In the genomic region with DNA sequence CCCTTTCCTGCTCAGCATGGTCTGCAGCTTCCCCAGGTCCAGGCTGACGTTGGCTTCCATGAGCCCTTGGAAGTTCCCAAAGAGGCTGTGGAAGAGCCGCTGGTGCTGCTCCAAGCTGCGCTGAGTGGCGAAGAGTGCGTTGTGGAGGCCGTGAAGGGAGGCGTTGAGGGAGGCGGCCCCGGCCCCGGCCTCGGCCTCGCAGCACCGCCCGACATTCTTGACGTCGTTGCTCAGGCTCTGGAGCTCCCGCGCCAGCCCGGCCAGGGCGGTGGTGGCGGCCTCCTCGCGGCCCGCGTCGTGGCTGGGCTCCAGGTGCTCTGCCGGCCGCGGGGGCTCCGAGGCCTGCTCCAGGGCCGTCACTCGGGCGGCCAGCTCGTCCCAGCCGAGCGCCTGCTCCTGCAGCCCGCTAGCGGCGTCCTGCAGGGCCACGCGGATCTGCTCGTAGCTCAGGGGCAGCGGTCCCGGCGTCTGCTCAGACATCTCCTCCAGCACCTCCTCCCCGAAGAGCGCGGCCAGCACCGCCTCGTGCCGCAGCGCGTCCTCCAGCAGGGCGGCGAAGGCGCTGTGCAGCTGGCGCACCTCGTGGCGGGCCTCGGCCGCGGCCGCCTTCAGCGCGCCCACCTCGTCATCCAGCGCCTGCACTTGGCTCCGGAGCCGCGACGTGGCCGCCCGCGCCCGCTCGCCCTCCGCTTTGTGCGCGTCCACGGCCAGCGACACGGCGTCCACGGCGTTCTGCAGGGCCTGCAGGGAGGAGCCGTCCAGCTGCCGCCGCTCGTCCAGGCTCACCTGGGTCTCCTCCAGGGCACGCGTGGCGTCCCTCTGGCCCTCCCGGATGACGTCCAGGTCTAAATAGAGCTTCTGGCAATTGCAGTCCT, we compare ENCODE assay signal across 22 cellular contexts. TPM values are rescaled to one million over a fixed set of nuclear protein-coding genes. Genes with fewer than 3 reads are reported as not detected.
DNase-seq lines count a peak whose midpoint lies in the region; ATAC-seq and TF ChIP-seq lines count a peak whose summit lies in the region.
"Had no signal": no experiment of that assay in that cellular context is flagged by ENCODE, and none has a peak within 500 bp of the region (broad histone marks: within the 10 kb centered on the region; RNA-seq: fewer than 3 reads in every experiment).

No MANE protein-coding gene starts in this region.

- H3K4me2 ChIP-seq in IMR-90 (ENCODE audit: low read depth, low read length) = no peak overlapping the region

- 58% methylated on average over 64 of the region's 94 CpGs; no CpG with 5 or more reads in 1 of the 2 experiments for WGBS in IMR-90 (ENCODE audit: extremely low coverage in 2 of 2, insufficient read length in 1 of 2), 2 experiments
- no CpG with 5 or more reads among the region's 94 CpGs for WGBS in gastroesophageal sphincter (ENCODE audit: low coverage in 1 of 2), 2 donors
- WGBS in spleen, 5 donors = 78 to 94% (median 88%) methylated on average over 40 to 94 of the region's 94 CpGs

- H2BK20ac ChIP-seq in IMR-90 (ENCODE audit: low read depth, low read length) = no peak overlapping the region

- H2BK15ac ChIP-seq in IMR-90 (ENCODE audit: low read depth, low read length) = no peak overlapping the region

- no peaks in the 10 kb centered on the region for H3K36me3 ChIP-seq in IMR-90 (ENCODE audit: control insufficient read depth, insufficient read depth, low read length)
- peaks cover 0 to 22% of the 10 kb centered on the region in 2 donors for H3K36me3 ChIP-seq in gastroesophageal sphincter
- H3K36me3 ChIP-seq in spleen = peaks cover 0 to 37% (median 0%) of the 10 kb centered on the region in 6 donors
- H3K36me3 ChIP-seq: breast epithelium, MG63, ovary had no signal

- TF ChIP-seq RAD21 in IMR-90 (IDR thresholded peaks at IDR 0.05; ENCODE audit: low read length) = no peak

- no peak overlapping the region for H2BK120ac ChIP-seq in IMR-90 (ENCODE audit: low read depth, low read length)

- H4K20me1 ChIP-seq in IMR-90 (ENCODE audit: insufficient read depth, low read length) = no peaks in the 10 kb centered on the region

- H3K23ac ChIP-seq in IMR-90 (ENCODE audit: low read depth, low read length) = no peak overlapping the region

- POLR2A ChIA-PET in IMR-90 (lab: Charles Lee; ENCODE audit: unreplicated experiment) = no interaction called here

- TF ChIP-seq CTCF in IMR-90 (conservative IDR thresholded peaks at IDR 0.05; ENCODE audit: low read depth, low read length) (no peak), gastroesophageal sphincter (IDR thresholded peaks at IDR 0.05) (no peak), spleen (IDR thresholded peaks at IDR 0.05 in 8 of 11, conservative IDR thresholded peaks at IDR 0.05 in 3 of 11) (no peak), GM10266 (IDR thresholded peaks at IDR 0.05; ENCODE audit: control insufficient read depth, insufficient read depth, low read depth, missing control alignments) (no peak)

- H3K4me1 ChIP-seq in IMR-90 (ENCODE audit: control insufficient read depth, insufficient read depth, low read length) = no peaks in the 10 kb centered on the region
- peaks cover 0 to 65% (median 8%) of the 10 kb centered on the region in 3 donors for H3K4me1 ChIP-seq in gastroesophageal sphincter
- peaks cover 4 to 91% (median 49%) of the 10 kb centered on the region in 6 donors for H3K4me1 ChIP-seq in spleen

- no peak overlapping the region for H2AK5ac ChIP-seq in IMR-90 (ENCODE audit: low read depth, low read length)

- peak overlapping the region; percentile 72 for H2AK9ac ChIP-seq in IMR-90 (replicated peaks; ENCODE audit: low read depth, low read length, poor library complexity)

- H3K4me3 ChIP-seq in IMR-90 (ENCODE audit: insufficient read depth, low read depth, low read length) (no peak overlapping the region), gastroesophageal sphincter (peak overlapping the region in 1 of 2 donors; percentile 22), spleen (peak overlapping the region in 1 of 8 donors; percentile 13)
- H3K4me3 ChIP-seq: MG63, ovary had no signal

- peak overlapping the region; percentile 72 for H2AFZ ChIP-seq in IMR-90 (replicated peaks; ENCODE audit: low read length, poor library complexity)

- CTCF ChIA-PET in IMR-90 (lab: Yijun Ruan, JAX) = no interaction called here

- H3K9ac ChIP-seq in IMR-90 (ENCODE audit: low read depth, low read length) = no peak overlapping the region

- H2BK5ac ChIP-seq in IMR-90 (ENCODE audit: low read depth, low read length, poor library complexity, severe bottlenecking) = no peak overlapping the region

- DNase-seq in IMR-90 (no peak), left lobe of liver (ENCODE audit: low spot score) (peak; percentile 45), spleen (peak; percentile 76), SKM-1 treated with dmso at 0.1 percent for 144 hours (lab: John Stamatoyannopoulos, UW; ENCODE audit: unreplicated experiment) (no peak), GM10266 (ENCODE audit: extremely low spot score) (no peak)
- DNase-seq in activated naive CD4-positive, alpha-beta T cell (lab: John Stamatoyannopoulos, UW) = no peak
- DNase-seq: activated CD4-positive, alpha-beta T cell treated with anti-CD3 and anti-CD28 coated beads for 1 hour; HCEC 1CT; MG63; stimulated activated CD4-positive, alpha-beta T cell treated with anti-CD3 and anti-CD28 coated beads, Interleukin-2, amount 100 ng/mL, for 48 hours; T1000 had no signal

- no peak overlapping the region for H3K18ac ChIP-seq in IMR-90 (ENCODE audit: low read depth, low read length)

- H4K5ac ChIP-seq in IMR-90 (ENCODE audit: low read depth, low read length) = no peak overlapping the region

- no TSS peak for BruUV-seq in IMR-90 (replicated peaks; lab: Mats Ljungman, UMichigan)

- H3K9me1 ChIP-seq in IMR-90 (ENCODE audit: insufficient read depth, low read length) = peaks cover under 1% of the 10 kb centered on the region; the same call in 1 of the 2 replicates

- H3K27me3 ChIP-seq in IMR-90 (ENCODE audit: control insufficient read depth, insufficient read depth, low read length) (peaks cover 9% of the 10 kb centered on the region), gastroesophageal sphincter (peaks cover 4% of the 10 kb centered on the region), spleen (replicated peaks in 1 of 7) (peaks cover 0 to 8% (median 0%) of the 10 kb centered on the region in 7 donors)
- H3K27me3 ChIP-seq: breast epithelium, MG63, ovary had no signal

- no peak overlapping the region for H3K4ac ChIP-seq in IMR-90 (ENCODE audit: low read depth, low read length)

- no peak overlapping the region for H4K8ac ChIP-seq in IMR-90 (ENCODE audit: low read depth in 2 of 2, low read length in 2 of 2)

- H3K9me3 ChIP-seq in IMR-90 (ENCODE audit: control insufficient read depth, insufficient read depth, low read length) (no peaks in the 10 kb centered on the region), gastroesophageal sphincter (no peaks in the 10 kb centered on the region), spleen (no peaks in the 10 kb centered on the region)
- H3K9me3 ChIP-seq: breast epithelium, MG63, ovary had no signal

- ATAC-seq in IMR-90 (ENCODE audit: low read depth) = no peak
- ATAC-seq in gastroesophageal sphincter = peak; percentile 14
- no peak for ATAC-seq in left lobe of liver
- ATAC-seq in HG03159 (IDR thresholded peaks at IDR 0.05; ENCODE audit: unreplicated experiment) = no peak
- ATAC-seq: esophagus mucosa, Panc1, SK-N-SH treated with all-trans-retinoic acid at 6 μM for 48 hours had no signal

- no peak overlapping the region for H4K91ac ChIP-seq in IMR-90 (ENCODE audit: insufficient read depth, low read depth, low read length)

- TF ChIP-seq EP300 in gastroesophageal sphincter (IDR thresholded peaks at IDR 0.05) = no peak

- H3K79me1 ChIP-seq in IMR-90 (ENCODE audit: low read depth in 1 of 2, low read length in 2 of 2) = no peaks in the 10 kb centered on the region

- dilution Hi-C loops in IMR-90 (cut with HindIII; ENCODE audit: low sequenced_read_pairs, unreplicated experiment) = no loop called here

- TF ChIP-seq POLR2A in IMR-90 (IDR thresholded peaks at IDR 0.05; ENCODE audit: low read depth, low read length) (no peak), gastroesophageal sphincter (IDR thresholded peaks at IDR 0.05) (no peak), spleen (IDR thresholded peaks at IDR 0.05) (no peak)

- H3K27ac ChIP-seq in IMR-90 (ENCODE audit: insufficient read depth, low read length) (no peak overlapping the region), gastroesophageal sphincter (peak overlapping the region in 1 of 4 donors; percentile 17), spleen (peak overlapping the region in 4 of 8 donors; percentile 21 to 47 (median 34))
- H3K27ac ChIP-seq: breast epithelium, C4-2B, HL-60, ovary had no signal

- intact Hi-C loops in IMR-90 (cut with micrococcal nuclease) = no loop called here
- intact Hi-C loops in spleen (cut with DNase I; ENCODE audit: low total_unique reads) = no loop called here

- no peak overlapping the region for H3K14ac ChIP-seq in IMR-90 (replicated peaks; ENCODE audit: low read depth, low read length)

- in situ Hi-C loops in IMR-90 (cut with MboI; ENCODE audit: low sequenced_read_pairs) = no loop called here

- no peak overlapping the region for H3K56ac ChIP-seq in IMR-90 (ENCODE audit: extremely low read depth, insufficient read depth, low read length)

TF ChIP-seq in IMR-90, 13 proteins besides CTCF, POLR2A, EP300 and RAD21 (continues in another document):
- no peak for TF ChIP-seq CEBPB (IDR thresholded peaks at IDR 0.05; ENCODE audit: low read depth, low read length)

RNA-seq across cellular contexts. Expression of a gene that starts 14.7 kb away (rescaled TPM):
- total RNA-seq in IMR-90 (2012; rRNA removed) (0.56 and 1.8 TPM in 2 replicates), gastroesophageal sphincter (10 to 100 TPM; 18.5 to 77.7 (median 42.2) TPM), left lobe of liver (9.6 TPM), spleen (100 to 1,000 TPM in 1 of 7 donors, 10 to 100 TPM in 6; 54.2 to 120 (median 81.0) TPM)
- polyA plus RNA-seq in IMR-90 (2012; rRNA removed) (1.0 and 1.6 TPM in 2 replicates), spleen (10 to 100 TPM in 1 of 3 donors, 1 to 10 TPM in 2; 4.8 to 10.3 (median 5.9) TPM)
- 0.40 and 0.51 TPM in 2 replicates for polyA plus RNA-seq in IMR-90 (2012; cell fraction: cytosol; rRNA removed)
- 3.8 and 4.2 TPM in 2 replicates for polyA plus RNA-seq in IMR-90 (2012; cell fraction: nucleus; rRNA removed; ENCODE audit: low replicate concordance)
- polyA plus RNA-seq: IgD-negative memory B cell had no signal

RNA-seq across cellular contexts. Expression of a gene that starts 15.7 kb away (rescaled TPM):
- total RNA-seq in IMR-90 (2012; rRNA removed) (10.6 and 11.9 TPM in 2 replicates), gastroesophageal sphincter (100 to 1,000 TPM in 1 of 4 donors, 10 to 100 TPM in 3; 12.8 to 102 (median 33.7) TPM), left lobe of liver (2.0 TPM), spleen (10 to 100 TPM; 19.9 to 83.0 (median 69.4) TPM)
- polyA plus RNA-seq in IMR-90 (2012; rRNA removed) (17.9 and 19.0 TPM in 2 replicates), spleen (100 to 1,000 TPM in 1 of 3 donors, 10 to 100 TPM in 2; 84.3 to 127 (median 98.9) TPM)
- 19.4 and 24.5 TPM in 2 replicates for polyA plus RNA-seq in IMR-90 (2012; cell fraction: cytosol; rRNA removed)
- polyA plus RNA-seq in IMR-90 (2012; cell fraction: nucleus; rRNA removed; ENCODE audit: low replicate concordance) = 12.2 and 13.8 TPM in 2 replicates
- total RNA-seq: myocyte had no signal
- polyA plus RNA-seq: IgD-negative memory B cell had no signal

RNA-seq across cellular contexts. Expression of a gene that starts 25.6 kb away (rescaled TPM):
- total RNA-seq in IMR-90 (2012; rRNA removed) = 2.3 and 2.5 TPM in 2 replicates
- polyA plus RNA-seq in IMR-90 (2012; rRNA removed) = 7.2 and 12.4 TPM in 2 replicates
- polyA plus RNA-seq in IMR-90 (2012; cell fraction: cytosol; rRNA removed) = 4.7 and 10.7 TPM in 2 replicates
- 1.4 and 1.5 TPM in 2 replicates for polyA plus RNA-seq in IMR-90 (2012; cell fraction: nucleus; rRNA removed; ENCODE audit: low replicate concordance)
- 100 to 1,000 TPM in 2 of 4 donors, 10 to 100 TPM in 2; 36.5 to 408 (median 149) TPM for total RNA-seq in gastroesophageal sphincter
- total RNA-seq in left lobe of liver = 79.3 TPM
- total RNA-seq in spleen = 100 to 1,000 TPM in 1 of 7 donors, 10 to 100 TPM in 6; 23.9 to 139 (median 50.7) TPM
- polyA plus RNA-seq in spleen = 10 to 100 TPM; 61.6 to 84.5 (median 73.5) TPM
- polyA plus RNA-seq: IgD-negative memory B cell had no signal

Comparison
In these comparisons a context has a peak if more than half of its experiments do, and no peak if none do; other contexts are left out.
1. DNase-seq: peak in left lobe of liver (single experiment) and spleen (single experiment); none in IMR-90 (single experiment), SKM-1 treated with dmso at 0.1 percent for 144 hours (single experiment), GM10266 (single experiment) and activated naive CD4-positive, alpha-beta T cell (0 of 4).